ENCODE assay signal across 8 cellular contexts in the genomic region with DNA sequence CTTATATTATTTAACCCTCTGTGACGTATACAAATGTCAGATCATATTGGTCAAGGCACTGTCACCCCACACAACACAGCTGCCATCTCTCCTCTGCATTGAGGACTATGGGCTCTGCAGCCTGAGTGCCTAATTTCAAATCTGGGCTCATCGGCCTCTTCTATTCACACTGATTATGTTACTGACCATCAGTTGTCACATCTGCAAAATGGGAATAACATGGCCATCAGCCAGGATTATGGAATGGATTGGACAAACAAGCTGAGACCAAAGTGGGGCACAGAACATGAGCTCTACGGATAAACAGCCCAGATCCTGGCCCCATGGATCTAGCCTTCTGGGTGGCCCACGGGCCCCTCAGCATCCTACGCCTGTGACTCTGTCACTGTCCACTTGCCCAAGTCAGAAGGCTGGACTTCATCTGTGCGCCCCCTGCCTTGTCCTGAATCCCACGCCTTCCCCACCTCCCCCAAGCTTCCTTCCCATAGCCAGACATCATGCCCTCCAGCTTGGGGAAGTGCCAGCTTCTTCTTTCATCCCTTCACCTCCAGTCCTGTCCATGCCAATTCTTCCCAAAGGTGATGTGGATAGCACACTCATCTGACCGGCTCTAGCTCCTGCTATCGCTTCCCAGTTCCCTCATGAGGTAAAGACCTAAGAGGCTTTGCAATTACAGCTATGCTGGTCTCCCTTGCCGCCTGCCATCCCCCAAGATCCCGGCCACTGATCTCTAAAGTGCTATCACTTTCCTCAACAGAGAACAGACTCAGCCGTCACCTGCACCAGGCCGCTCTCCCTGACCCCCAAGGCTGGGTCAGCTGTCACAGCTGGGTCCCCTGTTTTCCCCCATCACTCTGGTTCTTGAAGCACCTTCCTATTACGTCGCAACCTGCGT. TPM values are rescaled to one million over a fixed set of nuclear protein-coding genes. Genes with fewer than 3 reads are reported as not detected.
A peak's percentile ranks its signal among the peaks of the same experiment; 100 is the strongest.
DNase-seq lines count a peak whose midpoint lies in the region; ATAC-seq and TF ChIP-seq lines count a peak whose summit lies in the region.

No MANE protein-coding gene starts in this region.

- H2AFZ ChIP-seq in hepatocyte (peak overlapping the region; percentile 59), smooth muscle cell (ENCODE audit: low read depth) (peak overlapping the region; percentile 9)

- TF ChIP-seq CTCF in HFF-Myc (IDR thresholded peaks at IDR 0.05; ENCODE audit: low read depth, low read length, missing control alignments), result no peak
- TF ChIP-seq CTCF in WERI-Rb-1 (IDR thresholded peaks at IDR 0.05; ENCODE audit: low read depth, low read length), result no peak
- no peak for TF ChIP-seq CTCF in hepatocyte (IDR thresholded peaks at IDR 0.05; ENCODE audit: poor library complexity)
- no peak for TF ChIP-seq CTCF in smooth muscle cell (IDR thresholded peaks at IDR 0.05; ENCODE audit: borderline replicate concordance, insufficient read depth, poor library complexity, severe bottlenecking)

- ATAC-seq in GM18873 (IDR thresholded peaks at IDR 0.05; ENCODE audit: low FRiP score, unreplicated experiment) (no peak), HG03039 (IDR thresholded peaks at IDR 0.05; ENCODE audit: unreplicated experiment) (no peak)

- H4K20me1 ChIP-seq in hepatocyte (ENCODE audit: insufficient read depth, poor library complexity, severe bottlenecking) (peaks cover 3% of the 10 kb centered on the region), smooth muscle cell (ENCODE audit: low read depth) (peaks cover 4% of the 10 kb centered on the region)

- WGBS in hepatocyte (ENCODE audit: low lambda C conversion rate, missing lambda C conversion rate), result 35% methylated on average over 16 of the region's 16 CpGs
- WGBS in smooth muscle cell (ENCODE audit: low lambda C conversion rate), result 38% methylated on average over 16 of the region's 16 CpGs

- peaks cover 31% of the 10 kb centered on the region for H3K36me3 ChIP-seq in WERI-Rb-1
- H3K36me3 ChIP-seq in hepatocyte (replicated peaks; ENCODE audit: insufficient read depth, low read depth), result no peaks in the 10 kb centered on the region
- H3K36me3 ChIP-seq in smooth muscle cell (ENCODE audit: low read depth), result no peaks in the 10 kb centered on the region

- H3K4me3 ChIP-seq in HFF-Myc (replicated peaks; ENCODE audit: low read depth, low read length) (peak overlapping the region; percentile 99), WERI-Rb-1 (ENCODE audit: low read depth, low read length) (peak overlapping the region; percentile 78), hepatocyte (peak overlapping the region; percentile 61), smooth muscle cell (peak overlapping the region; percentile 66)

- H3K4me2 ChIP-seq in hepatocyte (peak overlapping the region; percentile 96), smooth muscle cell (peak overlapping the region; percentile 83)

- peaks cover 6% of the 10 kb centered on the region for H3K4me1 ChIP-seq in hepatocyte (ENCODE audit: insufficient read depth)
- peaks cover 12% of the 10 kb centered on the region for H3K4me1 ChIP-seq in smooth muscle cell (ENCODE audit: low read depth)

- DNase-seq in HFF-Myc (ENCODE audit: extremely low read depth, low read depth) (no peak), WERI-Rb-1 (no peak), hepatocyte (ENCODE audit: low spot score) (no peak), smooth muscle cell (lab: John Stamatoyannopoulos, UW; ENCODE audit: unreplicated experiment) (no peak), germinal center (ENCODE audit: low spot score) (no peak)
- DNase-seq in stimulated activated CD4-positive, alpha-beta T cell treated with anti-CD3 and anti-CD28 coated beads, Interleukin-1b, Interleukin-23, amount 100 ng/mL, for 48 hours, result no peak

- no peaks in the 10 kb centered on the region for H3K9me3 ChIP-seq in WERI-Rb-1 (ENCODE audit: severe bottlenecking)
- no peaks in the 10 kb centered on the region for H3K9me3 ChIP-seq in hepatocyte (ENCODE audit: low read depth)
- H3K9me3 ChIP-seq in smooth muscle cell (replicated peaks; ENCODE audit: low read depth), result no peaks in the 10 kb centered on the region

- H3K9me2 ChIP-seq in hepatocyte (replicated peaks; ENCODE audit: insufficient read depth), result no peaks in the 10 kb centered on the region

- peak overlapping the region; percentile 87 for H3K27ac ChIP-seq in WERI-Rb-1
- H3K27ac ChIP-seq in hepatocyte, result peak overlapping the region; percentile 78
- H3K27ac ChIP-seq in smooth muscle cell (ENCODE audit: low read depth), result peak overlapping the region; percentile 55

- H3K9ac ChIP-seq in smooth muscle cell (ENCODE audit: low read depth), result peak overlapping the region; percentile 49

- H3K79me2 ChIP-seq in hepatocyte (peaks cover 27% of the 10 kb centered on the region), smooth muscle cell (ENCODE audit: low read depth) (peaks cover 23% of the 10 kb centered on the region)

- H3F3A ChIP-seq in smooth muscle cell (ENCODE audit: low read depth), result no peaks in the 10 kb centered on the region

- H3K27me3 ChIP-seq in WERI-Rb-1 (ENCODE audit: insufficient read depth, low read depth, severe bottlenecking) (no peaks in the 10 kb centered on the region), hepatocyte (no peaks in the 10 kb centered on the region), smooth muscle cell (ENCODE audit: low read depth) (no peaks in the 10 kb centered on the region)

RNA-seq across cellular contexts. Expression of gene FARSA, which starts 0.9 kb away (rescaled TPM):
- total RNA-seq in hepatocyte (36.2 and 45.6 TPM in 2 replicates), smooth muscle cell (28.6 and 46.1 TPM in 2 replicates)
- polyA plus RNA-seq in hepatocyte (86.5 and 95.3 TPM in 2 replicates), smooth muscle cell (86.9 and 94.0 TPM in 2 replicates)

RNA-seq across cellular contexts. Expression of gene CALR, which starts 5.8 kb away (rescaled TPM):
- total RNA-seq in hepatocyte (1,414 and 1,442 TPM in 2 replicates), smooth muscle cell (800 and 956 TPM in 2 replicates)
- polyA plus RNA-seq in hepatocyte (915 and 922 TPM in 2 replicates), smooth muscle cell (640 and 833 TPM in 2 replicates)

RNA-seq across cellular contexts. Expression of gene RAD23A, which starts 13.0 kb away (rescaled TPM):
- total RNA-seq in hepatocyte (64.5 and 65.8 TPM in 2 replicates), smooth muscle cell (74.4 and 97.1 TPM in 2 replicates)
- polyA plus RNA-seq in hepatocyte (130 and 140 TPM in 2 replicates), smooth muscle cell (176 and 191 TPM in 2 replicates)

RNA-seq across cellular contexts. Expression of gene SYCE2, which starts 13.5 kb away (rescaled TPM):
- 0.67 TPM in 1 of 2 replicates, not detected in the other for total RNA-seq in hepatocyte
- polyA plus RNA-seq in hepatocyte, result 0.77 TPM in 1 of 2 replicates, not detected in the other
- 0.90 and 1.4 TPM in 2 replicates for total RNA-seq in smooth muscle cell
- polyA plus RNA-seq in smooth muscle cell, result 0.91 and 2.9 TPM in 2 replicates

RNA-seq across cellular contexts. Expression of gene GADD45GIP1, which starts 24.4 kb away (rescaled TPM):
- total RNA-seq in hepatocyte (21.0 and 27.2 TPM in 2 replicates), smooth muscle cell (51.5 and 51.6 TPM in 2 replicates)
- polyA plus RNA-seq in hepatocyte (106 and 109 TPM in 2 replicates), smooth muscle cell (152 and 153 TPM in 2 replicates)
